Comparison of ENCODE assay signal across 17 cellular contexts in genomic region chr15:57148236-57148635, GRCh38.
DNase-seq lines count a peak whose midpoint lies in the region; ATAC-seq and TF ChIP-seq lines count a peak whose summit lies in the region.
"Had no signal": no experiment of that assay in that cellular context is flagged by ENCODE, and none has a peak within 500 bp of the region (broad histone marks: within the 10 kb centered on the region; RNA-seq: fewer than 3 reads in every experiment).

No MANE protein-coding gene starts in this region.

- H3K27ac ChIP-seq in A673 (ENCODE audit: low read depth, low read length, poor library complexity, severe bottlenecking) (peak overlapping the region; percentile 96), cingulate gyrus (ENCODE audit: low read depth, low read length) (peak overlapping the region; percentile 5), right cardiac atrium (ENCODE audit: low read length) (no peak overlapping the region)

- no peak overlapping the region for H3K4me3 ChIP-seq in A673 (ENCODE audit: low read depth, low read length, poor library complexity, severe bottlenecking)
- H3K4me3 ChIP-seq in right cardiac atrium (ENCODE audit: low read length), result no peak overlapping the region

- no TSS peak for BruUV-seq in A673 (replicated peaks; lab: Mats Ljungman, UMichigan)

- H3K4me1 ChIP-seq in A673 (ENCODE audit: insufficient read depth, low read length, poor library complexity, severe bottlenecking) (peaks cover 71% of the 10 kb centered on the region), right cardiac atrium (ENCODE audit: control insufficient read depth, insufficient read depth, low read length) (peaks cover 6% of the 10 kb centered on the region)

- H3K9me3 ChIP-seq in A673 (ENCODE audit: low read depth, low read length, poor library complexity, severe bottlenecking), result peaks cover 16% of the 10 kb centered on the region
- no peaks in the 10 kb centered on the region for H3K9me3 ChIP-seq in right cardiac atrium (ENCODE audit: control insufficient read depth, low read length)

- H3K27me3 ChIP-seq in A673 (replicated peaks; ENCODE audit: insufficient read depth, low read depth, low read length, poor library complexity) (no peaks in the 10 kb centered on the region), right cardiac atrium (ENCODE audit: control insufficient read depth, insufficient read depth) (no peaks in the 10 kb centered on the region)

- TF ChIP-seq CTCF in A673 (conservative IDR thresholded peaks at IDR 0.05; ENCODE audit: low read depth, low read length), result no peak

- POLR2A ChIA-PET in A673 (lab: Charles Lee; ENCODE audit: low non-redundant PET), result no interaction called here

- H3K36me3 ChIP-seq in A673 (ENCODE audit: insufficient read depth, low read length, poor library complexity, severe bottlenecking), result peaks cover 14% of the 10 kb centered on the region

- DNase-seq in A673 (ENCODE audit: low spot score) (no peak), NCI-H526 (lab: John Stamatoyannopoulos, UW) (peak; percentile 66 to 89), right cardiac atrium (no peak), UCSD-AML1 (lab: John Stamatoyannopoulos, UW; ENCODE audit: unreplicated experiment) (no peak)
- DNase-seq in stimulated activated CD4-positive, alpha-beta T cell treated with anti-CD3 and anti-CD28 coated beads, Interleukin-4, amount 100 ng/mL, for 24 hours, result no peak
- DNase-seq in activated T-cell treated with anti-CD3 and anti-CD28 coated beads, Interleukin-2, amount 50 U/mL, for 48 hours, result no peak
- DNase-seq: DMS53; GDM1; NCI-H1694; NCI-H2081; NCI-H446 treated with DMSO at 0.1 percent for 48 hours; NK-92 treated with Interleukin-12 subunit alpha and Interleukin-12 subunit beta, amount 100 ng/mL, for 24 hours; SHP77 treated with DMSO at 0.1 percent for 48 hours; SK-N-SH had no signal

- intact Hi-C loops in A673 (cut with micrococcal nuclease; ENCODE audit: unreplicated experiment), result loop anchor here (10.0 kb wide), 1 partner anchor 187 kb away; no protein-coding TSS in a partner anchor
- intact Hi-C loops in right cardiac atrium (cut with DNase I), result loop anchor here (5.0 to 10.0 kb wide), 5 partner anchors 67 to 377 kb away; no protein-coding TSS in a partner anchor

- CTCF ChIA-PET in A673 (lab: Charles Lee), result interaction anchor here (0.7 to 1.1 kb wide), 2 partner anchors 71 to 158 kb away, joined by 4 to 6 read pairs; no protein-coding TSS in a partner anchor

- peak; percentile 49 to 54 for ATAC-seq in right cardiac atrium
- ATAC-seq in HG02623 (IDR thresholded peaks at IDR 0.05; ENCODE audit: unreplicated experiment), result no peak
- ATAC-seq: HCT116 had no signal

Comparison
In these comparisons a context has a peak if more than half of its experiments do, and no peak if none do; other contexts are left out.
1. DNase-seq: peak in NCI-H526 (2 of 2); none in A673 (single experiment), right cardiac atrium (0 of 3), stimulated activated CD4-positive, alpha-beta T cell treated with anti-CD3 and anti-CD28 coated beads, Interleukin-4, amount 100 ng/mL, for 24 hours (single experiment), activated T-cell treated with anti-CD3 and anti-CD28 coated beads, Interleukin-2, amount 50 U/mL, for 48 hours (0 of 2) and UCSD-AML1 (single experiment).